1 cellular context compared by ENCODE assay signal in the genomic region with DNA sequence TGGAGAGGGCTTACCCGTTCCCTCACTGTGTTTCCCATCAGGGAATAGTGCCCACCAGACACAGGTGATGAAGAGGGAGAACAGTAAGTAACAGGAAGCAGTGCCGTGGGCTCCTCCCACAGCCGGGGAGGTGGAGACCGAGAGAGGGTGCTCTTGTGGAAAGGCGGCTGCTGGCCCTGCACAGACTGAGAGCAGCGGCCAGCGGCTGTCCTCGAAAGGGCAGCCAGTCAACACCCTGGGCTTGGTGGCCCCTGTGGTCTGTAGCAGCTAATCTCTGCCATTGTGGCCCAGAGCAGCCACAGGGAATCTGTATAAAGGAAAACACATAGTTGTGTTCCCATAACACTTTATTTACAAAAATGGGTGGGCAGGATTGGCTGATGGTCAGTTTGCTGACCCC.
TF ChIP-seq lines count a peak whose summit lies in the region.

No MANE protein-coding gene starts in this region.

TF ChIP-seq in WTC11, 78 proteins besides CTCF, POLR2A, EP300 and RAD21 (continued from another document):
- no peak for TF ChIP-seq ZNF219 (CRISPR knock-in tag; IDR thresholded peaks at IDR 0.05; ENCODE audit: borderline replicate concordance)
- no peak for TF ChIP-seq CREB1 (CRISPR knock-in tag; IDR thresholded peaks at IDR 0.05)
- TF ChIP-seq, protein P1, sequence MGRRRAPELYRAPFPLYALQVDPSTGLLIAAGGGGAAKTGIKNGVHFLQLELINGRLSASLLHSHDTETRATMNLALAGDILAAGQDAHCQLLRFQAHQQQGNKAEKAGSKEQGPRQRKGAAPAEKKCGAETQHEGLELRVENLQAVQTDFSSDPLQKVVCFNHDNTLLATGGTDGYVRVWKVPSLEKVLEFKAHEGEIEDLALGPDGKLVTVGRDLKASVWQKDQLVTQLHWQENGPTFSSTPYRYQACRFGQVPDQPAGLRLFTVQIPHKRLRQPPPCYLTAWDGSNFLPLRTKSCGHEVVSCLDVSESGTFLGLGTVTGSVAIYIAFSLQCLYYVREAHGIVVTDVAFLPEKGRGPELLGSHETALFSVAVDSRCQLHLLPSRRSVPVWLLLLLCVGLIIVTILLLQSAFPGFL (CRISPR knock-in tag; IDR thresholded peaks at IDR 0.05; ENCODE audit: borderline replicate concordance): no peak
- TF ChIP-seq NFYB (CRISPR knock-in tag; conservative IDR thresholded peaks at IDR 0.05; ENCODE audit: low read depth): no peak
- TF ChIP-seq AR (CRISPR knock-in tag; IDR thresholded peaks at IDR 0.05): no peak
- TF ChIP-seq SMAD4 (CRISPR knock-in tag; IDR thresholded peaks at IDR 0.05): no peak
- TF ChIP-seq ZBTB43 (CRISPR knock-in tag; IDR thresholded peaks at IDR 0.05): no peak
- TF ChIP-seq ZNF121 (CRISPR knock-in tag; IDR thresholded peaks at IDR 0.05): no peak
- no peak for TF ChIP-seq TEAD1 (CRISPR knock-in tag; IDR thresholded peaks at IDR 0.05)
- no peak for TF ChIP-seq ZNF281 (CRISPR knock-in tag; IDR thresholded peaks at IDR 0.05)
- TF ChIP-seq ZNF232 (CRISPR knock-in tag; IDR thresholded peaks at IDR 0.05): no peak
- no peak for TF ChIP-seq HMGA2 (CRISPR knock-in tag; IDR thresholded peaks at IDR 0.05)
- TF ChIP-seq, protein P2, sequence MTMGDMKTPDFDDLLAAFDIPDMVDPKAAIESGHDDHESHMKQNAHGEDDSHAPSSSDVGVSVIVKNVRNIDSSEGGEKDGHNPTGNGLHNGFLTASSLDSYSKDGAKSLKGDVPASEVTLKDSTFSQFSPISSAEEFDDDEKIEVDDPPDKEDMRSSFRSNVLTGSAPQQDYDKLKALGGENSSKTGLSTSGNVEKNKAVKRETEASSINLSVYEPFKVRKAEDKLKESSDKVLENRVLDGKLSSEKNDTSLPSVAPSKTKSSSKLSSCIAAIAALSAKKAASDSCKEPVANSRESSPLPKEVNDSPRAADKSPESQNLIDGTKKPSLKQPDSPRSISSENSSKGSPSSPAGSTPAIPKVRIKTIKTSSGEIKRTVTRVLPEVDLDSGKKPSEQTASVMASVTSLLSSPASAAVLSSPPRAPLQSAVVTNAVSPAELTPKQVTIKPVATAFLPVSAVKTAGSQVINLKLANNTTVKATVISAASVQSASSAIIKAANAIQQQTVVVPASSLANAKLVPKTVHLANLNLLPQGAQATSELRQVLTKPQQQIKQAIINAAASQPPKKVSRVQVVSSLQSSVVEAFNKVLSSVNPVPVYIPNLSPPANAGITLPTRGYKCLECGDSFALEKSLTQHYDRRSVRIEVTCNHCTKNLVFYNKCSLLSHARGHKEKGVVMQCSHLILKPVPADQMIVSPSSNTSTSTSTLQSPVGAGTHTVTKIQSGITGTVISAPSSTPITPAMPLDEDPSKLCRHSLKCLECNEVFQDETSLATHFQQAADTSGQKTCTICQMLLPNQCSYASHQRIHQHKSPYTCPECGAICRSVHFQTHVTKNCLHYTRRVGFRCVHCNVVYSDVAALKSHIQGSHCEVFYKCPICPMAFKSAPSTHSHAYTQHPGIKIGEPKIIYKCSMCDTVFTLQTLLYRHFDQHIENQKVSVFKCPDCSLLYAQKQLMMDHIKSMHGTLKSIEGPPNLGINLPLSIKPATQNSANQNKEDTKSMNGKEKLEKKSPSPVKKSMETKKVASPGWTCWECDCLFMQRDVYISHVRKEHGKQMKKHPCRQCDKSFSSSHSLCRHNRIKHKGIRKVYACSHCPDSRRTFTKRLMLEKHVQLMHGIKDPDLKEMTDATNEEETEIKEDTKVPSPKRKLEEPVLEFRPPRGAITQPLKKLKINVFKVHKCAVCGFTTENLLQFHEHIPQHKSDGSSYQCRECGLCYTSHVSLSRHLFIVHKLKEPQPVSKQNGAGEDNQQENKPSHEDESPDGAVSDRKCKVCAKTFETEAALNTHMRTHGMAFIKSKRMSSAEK (CRISPR knock-in tag; IDR thresholded peaks at IDR 0.05; ENCODE audit: borderline replicate concordance): no peak
